14 cellular contexts compared by ENCODE assay signal in the genomic region with DNA sequence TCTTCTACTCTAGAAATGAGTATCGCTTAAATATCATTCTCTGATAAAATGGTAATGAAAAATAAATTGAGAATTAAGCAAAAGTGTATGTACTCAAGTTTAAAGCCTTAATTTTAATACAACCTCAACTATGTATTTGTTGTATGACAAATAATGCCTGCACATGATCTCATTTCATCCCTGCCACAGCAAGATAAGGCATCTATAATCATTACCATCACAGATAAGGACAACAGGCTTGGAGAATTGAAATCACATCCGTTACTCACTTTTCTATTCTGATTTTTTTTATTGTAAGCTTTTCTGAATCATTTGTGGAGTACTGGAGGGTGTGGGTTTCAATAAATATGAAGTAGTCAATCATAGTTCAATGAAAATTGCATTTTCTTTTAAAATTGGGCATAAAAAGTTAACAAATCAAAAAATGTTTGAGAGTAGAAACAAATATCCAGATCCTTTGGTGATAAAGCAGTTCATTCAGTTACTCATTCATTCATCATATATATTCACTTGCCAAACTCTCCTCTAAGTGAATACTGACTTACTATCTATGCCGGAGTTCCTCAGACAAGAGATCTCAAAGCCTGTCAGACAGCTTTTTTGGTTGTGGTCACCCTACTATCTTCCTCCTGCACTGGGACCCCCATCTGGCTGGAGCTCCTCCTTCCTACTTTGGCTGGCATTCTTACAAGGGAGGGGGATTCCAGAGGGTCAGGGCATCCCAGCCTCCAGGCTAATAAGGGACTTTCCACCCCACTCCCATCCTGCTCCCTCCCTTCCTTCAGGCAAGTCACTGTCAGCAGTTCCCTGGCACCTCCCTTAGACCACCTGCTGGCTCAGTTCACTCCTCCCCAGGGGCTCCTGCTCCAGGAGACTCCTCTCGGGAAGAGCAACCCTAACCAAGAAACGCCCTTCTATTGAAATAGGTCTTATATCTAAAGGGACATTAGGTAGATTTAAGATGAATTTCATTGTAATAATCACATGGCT.
DNase-seq lines count a peak whose midpoint lies in the region; ATAC-seq and TF ChIP-seq lines count a peak whose summit lies in the region.
"Had no signal": no experiment of that assay in that cellular context is flagged by ENCODE, and none has a peak within 500 bp of the region (broad histone marks: within the 10 kb centered on the region; RNA-seq: fewer than 3 reads in every experiment).

No MANE protein-coding gene starts in this region.

- no peak overlapping the region for H2AFZ ChIP-seq in parathyroid adenoma
- H2AFZ ChIP-seq in Karpas-422 (ENCODE audit: low read length), result no peak overlapping the region

- no peaks in the 10 kb centered on the region for H4K20me1 ChIP-seq in Karpas-422 (ENCODE audit: insufficient read depth, low read depth, low read length)

- no peaks in the 10 kb centered on the region for H3K9me2 ChIP-seq in Karpas-422 (replicated peaks; ENCODE audit: insufficient read depth, low read length)

- no peak for TF ChIP-seq CTCF in epithelial cell of esophagus (IDR thresholded peaks at IDR 0.05; ENCODE audit: insufficient read depth, low read depth, low read length, missing control alignments)
- TF ChIP-seq CTCF in parathyroid adenoma (IDR thresholded peaks at IDR 0.05), result no peak

- intact Hi-C loops in posterior vena cava (cut with DNase I), result no loop called here

- ATAC-seq in GM21825 (IDR thresholded peaks at IDR 0.05; ENCODE audit: unreplicated experiment) (no peak), GM21619 (IDR thresholded peaks at IDR 0.05; ENCODE audit: unreplicated experiment) (no peak)
- ATAC-seq: mucosa of descending colon had no signal

- H3K79me2 ChIP-seq in parathyroid adenoma (peaks cover 5% of the 10 kb centered on the region), Karpas-422 (ENCODE audit: low read length) (no peaks in the 10 kb centered on the region)

- no peak overlapping the region for H3K4me3 ChIP-seq in epithelial cell of esophagus (ENCODE audit: low read length)
- no peak overlapping the region for H3K4me3 ChIP-seq in parathyroid adenoma (ENCODE audit: low read depth, low read length)
- no peak overlapping the region for H3K4me3 ChIP-seq in Karpas-422 (ENCODE audit: low read length)
- H3K4me3 ChIP-seq: mucosa of descending colon had no signal

- H3K27ac ChIP-seq in parathyroid adenoma, result no peak overlapping the region
- H3K27ac ChIP-seq in Karpas-422 (ENCODE audit: low read length), result no peak overlapping the region

- no peak overlapping the region for H3K9ac ChIP-seq in parathyroid adenoma
- H3K9ac ChIP-seq in Karpas-422 (ENCODE audit: low read length), result no peak overlapping the region

- H3K4me2 ChIP-seq in parathyroid adenoma (ENCODE audit: low read length), result peak overlapping the region; percentile 15
- no peak overlapping the region for H3K4me2 ChIP-seq in Karpas-422 (ENCODE audit: low read depth, low read length, poor library complexity, severe bottlenecking)

- DNase-seq in EL (peak; percentile 36), NCI-H460 (ENCODE audit: extremely low read depth, low read depth) (peak; percentile 44), epithelial cell of esophagus (ENCODE audit: low read depth) (peak; percentile 20), Karpas-422 (no peak), posterior vena cava (ENCODE audit: low spot score) (no peak)
- DNase-seq: activated T-cell treated with anti-CD3 and anti-CD28 coated beads, Interleukin-2, amount 50 U/mL, for 24 hours; C1 segment of cervical spinal cord; GF-D8; mucosa of descending colon; MV-4-11; stimulated activated CD4-positive, alpha-beta T cell treated with anti-CD3 and anti-CD28 coated beads, Interleukin-2, amount 100 ng/mL, for 24 hours had no signal

- H3K27me3 ChIP-seq in parathyroid adenoma (ENCODE audit: control insufficient read depth, insufficient read depth, low read length) (no peaks in the 10 kb centered on the region), Karpas-422 (ENCODE audit: low read length) (no peaks in the 10 kb centered on the region)

- no peaks in the 10 kb centered on the region for H3K36me3 ChIP-seq in parathyroid adenoma (ENCODE audit: control insufficient read depth, insufficient read depth, low read length)
- no peaks in the 10 kb centered on the region for H3K36me3 ChIP-seq in Karpas-422 (ENCODE audit: insufficient read depth, low read length)

- H3K9me3 ChIP-seq in parathyroid adenoma (ENCODE audit: control insufficient read depth, low read length) (no peaks in the 10 kb centered on the region), Karpas-422 (ENCODE audit: low read length) (no peaks in the 10 kb centered on the region)
- H3K9me3 ChIP-seq: mucosa of descending colon had no signal

- peaks cover 15% of the 10 kb centered on the region for H3K4me1 ChIP-seq in parathyroid adenoma
- H3K4me1 ChIP-seq in Karpas-422 (ENCODE audit: low read length), result no peaks in the 10 kb centered on the region

Comparison
In these comparisons a context has a peak if more than half of its experiments do, and no peak if none do; other contexts are left out.
1. DNase-seq: peak in EL (single experiment), NCI-H460 (single experiment) and epithelial cell of esophagus (single experiment); none in Karpas-422 (single experiment) and posterior vena cava (single experiment).